12 cellular contexts compared by ENCODE assay signal in the genomic region with DNA sequence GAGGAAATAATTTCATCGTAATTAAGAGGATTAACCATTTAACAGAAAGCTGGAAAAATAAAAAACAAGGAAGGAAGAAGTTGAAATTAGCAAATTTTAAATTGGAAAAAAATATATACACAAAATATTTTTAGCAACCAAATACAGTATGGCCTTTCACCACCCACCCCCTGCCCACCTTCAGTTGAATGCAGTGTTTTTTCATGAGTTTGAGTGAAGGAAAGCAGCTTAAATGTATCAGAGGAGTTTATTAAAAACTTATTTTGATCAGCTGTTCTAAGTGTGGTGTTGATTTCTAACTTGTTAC.
"Had no signal": no experiment of that assay in that cellular context is flagged by ENCODE, and none has a peak within 500 bp of the region (broad histone marks: within the 10 kb centered on the region; RNA-seq: fewer than 3 reads in every experiment).

No MANE protein-coding gene starts in this region.

- DNase-seq: esophagus squamous epithelium, gastrocnemius medialis had no signal

- H3K9me3 ChIP-seq: adrenal gland, ascending aorta, esophagus squamous epithelium, gastrocnemius medialis, prostate gland, spleen, thyroid gland had no signal

- H3K4me1 ChIP-seq: adrenal gland, ascending aorta, esophagus squamous epithelium, gastrocnemius medialis, prostate gland, thyroid gland had no signal

- H3K9me3 Mint-ChIP-seq: activated T-cell treated with anti-CD3 and anti-CD28 coated beads, Interleukin-2, amount 50 U/mL, for 24 hours; endodermal cell; neural progenitor cell; T-helper 2 cell treated with Interferon-gamma antibody and Interleukin-4, amounts not matched to agents 5 μg/mL and 100 μg/mL, for 36 hours had no signal

- H3K27me3 Mint-ChIP-seq: activated T-cell treated with anti-CD3 and anti-CD28 coated beads, Interleukin-2, amount 50 U/mL, for 24 hours had no signal

- H3K4me3 ChIP-seq: adrenal gland, ascending aorta, esophagus squamous epithelium, gastrocnemius medialis, neural progenitor cell, prostate gland, spleen, thyroid gland had no signal

- ATAC-seq: gastrocnemius medialis had no signal

- H3K27ac ChIP-seq: adrenal gland, ascending aorta, esophagus squamous epithelium, gastrocnemius medialis, neural progenitor cell, prostate gland, spleen, thyroid gland, WERI-Rb-1 had no signal

- H3K36me3 Mint-ChIP-seq: neural progenitor cell had no signal

- H3K27ac Mint-ChIP-seq: activated T-cell treated with anti-CD3 and anti-CD28 coated beads, Interleukin-2, amount 50 U/mL, for 24 hours; endodermal cell; neural progenitor cell; T-helper 2 cell treated with Interferon-gamma antibody and Interleukin-4, amounts not matched to agents 5 μg/mL and 100 μg/mL, for 36 hours had no signal

- H3K4me3 Mint-ChIP-seq: activated T-cell treated with anti-CD3 and anti-CD28 coated beads, Interleukin-2, amount 50 U/mL, for 24 hours; endodermal cell; neural progenitor cell; T-helper 2 cell treated with Interferon-gamma antibody and Interleukin-4, amounts not matched to agents 5 μg/mL and 100 μg/mL, for 36 hours had no signal

- H3K36me3 ChIP-seq: adrenal gland, ascending aorta, esophagus squamous epithelium, gastrocnemius medialis, neural progenitor cell, spleen, thyroid gland, WERI-Rb-1 had no signal
